Comparison of ENCODE assay signal across 12 cellular contexts in genomic region chr1:55038974-55039341, GRCh38. TPM values are rescaled to one million over a fixed set of nuclear protein-coding genes. Genes with fewer than 3 reads are reported as not detected.
DNase-seq lines count a peak whose midpoint lies in the region; ATAC-seq and TF ChIP-seq lines count a peak whose summit lies in the region.
"Had no signal": no experiment of that assay in that cellular context is flagged by ENCODE, and none has a peak within 500 bp of the region (broad histone marks: within the 10 kb centered on the region; RNA-seq: fewer than 3 reads in every experiment).

No MANE protein-coding gene starts in this region.

- H3K27ac Mint-ChIP-seq in type B pancreatic cell = peak overlapping the region; percentile 82
- H3K27ac Mint-ChIP-seq: activated naive CD8-positive, alpha-beta T cell treated with anti-CD3 and anti-CD28 coated beads for 36 hours; CD4-positive, alpha-beta T cell had no signal

- H3K18ac ChIP-seq in IMR-90 (ENCODE audit: low read depth, low read length) (no peak overlapping the region), mesenchymal stem cell (ENCODE audit: low read depth in 1 of 2, low read length in 2 of 2) (no peak overlapping the region)

- no peak overlapping the region for H2BK20ac ChIP-seq in IMR-90 (ENCODE audit: low read depth, low read length)

- H3K79me1 ChIP-seq in IMR-90 (ENCODE audit: low read depth in 1 of 2, low read length in 2 of 2) (no peaks in the 10 kb centered on the region), mesenchymal stem cell (replicated peaks; ENCODE audit: low read length, poor library complexity, severe bottlenecking) (no peaks in the 10 kb centered on the region)

- no peak overlapping the region for H4K91ac ChIP-seq in IMR-90 (ENCODE audit: insufficient read depth, low read depth, low read length)
- H4K91ac ChIP-seq in mesenchymal stem cell (ENCODE audit: low read length) = no peak overlapping the region

- H3K27ac ChIP-seq in IMR-90 (ENCODE audit: insufficient read depth, low read length) (no peak overlapping the region), ectodermal cell (ENCODE audit: insufficient read depth, low read depth, low read length, poor library complexity, severe bottlenecking) (no peak overlapping the region), mesenchymal stem cell (ENCODE audit: low read length, poor library complexity, severe bottlenecking) (no peak overlapping the region)

- H4K20me1 ChIP-seq in IMR-90 (ENCODE audit: insufficient read depth, low read length) = 0 out of 2 replicates have a peak, but pooled peaks cover 4% of the 10 kb centered on the region

- CTCF ChIA-PET in IMR-90 (lab: Yijun Ruan, JAX) = no interaction called here

- no peak overlapping the region for H4K5ac ChIP-seq in IMR-90 (ENCODE audit: low read depth, low read length)

- WGBS in IMR-90 (ENCODE audit: extremely low coverage in 2 of 2, insufficient read length in 1 of 2), 2 experiments = 8% methylated on average over 7 of the region's 9 CpGs; no CpG with 5 or more reads in 1 of the 2 experiments
- 44 to 49% methylated on average over 9 of the region's 9 CpGs for whole genome bisulfite sequencing in ectodermal cell, 2 experiments
- WGBS in mesenchymal stem cell = 43% methylated on average over 9 of the region's 9 CpGs

- peaks cover 85% of the 10 kb centered on the region for H3K27me3 ChIP-seq in IMR-90 (ENCODE audit: control insufficient read depth, insufficient read depth, low read length)
- peaks cover 47% of the 10 kb centered on the region for H3K27me3 ChIP-seq in ectodermal cell (ENCODE audit: control insufficient read depth, insufficient read depth, low read length, poor library complexity, severe bottlenecking)
- peaks cover 53 to 93% of the 10 kb centered on the region in 2 experiments for H3K27me3 ChIP-seq in mesenchymal stem cell (ENCODE audit: control insufficient read depth in 1 of 2, insufficient read depth in 1 of 2, low read length in 2 of 2)

- peaks cover 5% of the 10 kb centered on the region for H3K36me3 Mint-ChIP-seq in type B pancreatic cell
- H3K36me3 Mint-ChIP-seq: activated naive CD8-positive, alpha-beta T cell treated with anti-CD3 and anti-CD28 coated beads for 36 hours had no signal

- BruUV-seq in IMR-90 (replicated peaks; lab: Mats Ljungman, UMichigan) = no TSS peak

- TF ChIP-seq RAD21 in IMR-90 (IDR thresholded peaks at IDR 0.05; ENCODE audit: low read length) = no peak

- no peak overlapping the region for H2BK120ac ChIP-seq in IMR-90 (ENCODE audit: low read depth, low read length)
- H2BK120ac ChIP-seq in mesenchymal stem cell (ENCODE audit: low read depth, low read length) = no peak overlapping the region

- peak overlapping the region; percentile 91 for H3K4me3 Mint-ChIP-seq in type B pancreatic cell
- H3K4me3 Mint-ChIP-seq: activated naive CD8-positive, alpha-beta T cell treated with anti-CD3 and anti-CD28 coated beads for 36 hours; CD4-positive, alpha-beta T cell had no signal

- peaks cover 36% of the 10 kb centered on the region for H3K4me1 Mint-ChIP-seq in type B pancreatic cell (ENCODE audit: unreplicated experiment)

- POLR2A ChIA-PET in IMR-90 (lab: Charles Lee; ENCODE audit: unreplicated experiment) = interaction anchor here (0.6 kb wide), 1 partner anchor 94 kb away, joined by 4 read pairs; no protein-coding TSS in a partner anchor

- peaks cover 72% of the 10 kb centered on the region for H3K27me3 Mint-ChIP-seq in type B pancreatic cell

- no peak overlapping the region for H3K56ac ChIP-seq in IMR-90 (ENCODE audit: extremely low read depth, insufficient read depth, low read length)

- H2AFZ ChIP-seq in IMR-90 (replicated peaks; ENCODE audit: low read length, poor library complexity) (peak overlapping the region; percentile 81), mesenchymal stem cell (ENCODE audit: low read depth, low read length) (no peak overlapping the region)

- H3K9me1 ChIP-seq in IMR-90 (ENCODE audit: insufficient read depth, low read length) = 0 out of 2 replicates have a peak, but pooled peaks cover 3% of the 10 kb centered on the region

- H3K4me2 ChIP-seq in IMR-90 (ENCODE audit: low read depth, low read length) = no peak overlapping the region; the same call in 1 of the 2 replicates
- peak overlapping the region; percentile 81 for H3K4me2 ChIP-seq in mesenchymal stem cell (ENCODE audit: low read length, poor library complexity, severe bottlenecking)

- no peaks in the 10 kb centered on the region for H3K36me3 ChIP-seq in IMR-90 (ENCODE audit: control insufficient read depth, insufficient read depth, low read length)
- no peaks in the 10 kb centered on the region for H3K36me3 ChIP-seq in ectodermal cell (ENCODE audit: control insufficient read depth, insufficient read depth, low read length)
- H3K36me3 ChIP-seq in mesenchymal stem cell (ENCODE audit: control insufficient read depth in 1 of 2, insufficient read depth in 2 of 2, low read depth in 1 of 2, low read length in 2 of 2) = no peaks in the 10 kb centered on the region

- intact Hi-C loops in IMR-90 (cut with micrococcal nuclease) = no loop called here

- H3K4ac ChIP-seq in IMR-90 (ENCODE audit: low read depth, low read length) (no peak overlapping the region), mesenchymal stem cell (ENCODE audit: low read depth in 1 of 2, low read length in 2 of 2) (no peak overlapping the region)

- DNase-seq in IMR-90 (no peak), mesenchymal stem cell (no peak), type B pancreatic cell (ENCODE audit: extremely low spot score, unreplicated experiment) (no peak), SW480 (ENCODE audit: low spot score) (no peak), erythroblast (lab: John Stamatoyannopoulos, UW) (no peak)
- DNase-seq: activated CD4-positive, CD25-positive, alpha-beta regulatory T cell; activated naive CD8-positive, alpha-beta T cell treated with anti-CD3 and anti-CD28 coated beads for 36 hours; CD4-positive, alpha-beta T cell; T-helper 1 cell had no signal

- no peak overlapping the region for H4K8ac ChIP-seq in IMR-90 (ENCODE audit: low read depth in 2 of 2, low read length in 2 of 2)
- no peak overlapping the region for H4K8ac ChIP-seq in mesenchymal stem cell (ENCODE audit: low read length)

- dilution Hi-C loops in IMR-90 (cut with HindIII; ENCODE audit: low sequenced_read_pairs, unreplicated experiment) = no loop called here

- TF ChIP-seq CTCF in IMR-90 (conservative IDR thresholded peaks at IDR 0.05; ENCODE audit: low read depth, low read length) (no peak), type B pancreatic cell (conservative IDR thresholded peaks at IDR 0.05) (no peak)

- TF ChIP-seq POLR2A in IMR-90 (IDR thresholded peaks at IDR 0.05; ENCODE audit: low read depth, low read length) = no peak
- TF ChIP-seq POLR2A in erythroblast (IDR thresholded peaks at IDR 0.05; ENCODE audit: low read length) = no peak

- H3K9ac ChIP-seq in IMR-90 (ENCODE audit: low read depth, low read length) (no peak overlapping the region), mesenchymal stem cell (ENCODE audit: low read length) (no peak overlapping the region)

- H3K9me3 ChIP-seq in IMR-90 (ENCODE audit: control insufficient read depth, insufficient read depth, low read length) (no peaks in the 10 kb centered on the region), ectodermal cell (ENCODE audit: control insufficient read depth, low read length) (no peaks in the 10 kb centered on the region), mesenchymal stem cell (ENCODE audit: control insufficient read depth, low read length) (no peaks in the 10 kb centered on the region)

- H2BK15ac ChIP-seq in IMR-90 (ENCODE audit: low read depth, low read length) (no peak overlapping the region), mesenchymal stem cell (ENCODE audit: low read depth, poor library complexity, severe bottlenecking) (no peak overlapping the region)

- H3K14ac ChIP-seq in IMR-90 (replicated peaks; ENCODE audit: low read depth, low read length) = no peak overlapping the region
- no peak overlapping the region for H3K14ac ChIP-seq in mesenchymal stem cell (ENCODE audit: low read length in 2 of 2)

- H3K23ac ChIP-seq in IMR-90 (ENCODE audit: low read depth, low read length) (no peak overlapping the region), mesenchymal stem cell (ENCODE audit: low read length in 2 of 2) (no peak overlapping the region)

- H3K4me3 ChIP-seq in IMR-90 (ENCODE audit: insufficient read depth, low read depth, low read length) = no peak overlapping the region
- H3K4me3 ChIP-seq in ectodermal cell (ENCODE audit: insufficient read depth, low read depth, low read length) = peak overlapping the region; percentile 37
- peak overlapping the region in 1 of 2 experiments; percentile 65 for H3K4me3 ChIP-seq in mesenchymal stem cell (ENCODE audit: insufficient read depth in 1 of 2, low read depth in 1 of 2, low read length in 2 of 2)

- ATAC-seq in IMR-90 (ENCODE audit: low read depth) (no peak), HG03521 (IDR thresholded peaks at IDR 0.05; ENCODE audit: unreplicated experiment) (no peak)

- in situ Hi-C loops in IMR-90 (cut with MboI; ENCODE audit: low sequenced_read_pairs) = no loop called here

- no peak overlapping the region for H2AK5ac ChIP-seq in IMR-90 (ENCODE audit: low read depth, low read length)
- no peak overlapping the region for H2AK5ac ChIP-seq in mesenchymal stem cell (ENCODE audit: low read length, severe bottlenecking)

- no peaks in the 10 kb centered on the region for H3K9me3 Mint-ChIP-seq in type B pancreatic cell
- H3K9me3 Mint-ChIP-seq: activated naive CD8-positive, alpha-beta T cell treated with anti-CD3 and anti-CD28 coated beads for 36 hours; CD4-positive, alpha-beta T cell had no signal

- no peak overlapping the region for H2AK9ac ChIP-seq in IMR-90 (replicated peaks; ENCODE audit: low read depth, low read length, poor library complexity)

- H3K4me1 ChIP-seq in IMR-90 (ENCODE audit: control insufficient read depth, insufficient read depth, low read length) (peaks cover 2% of the 10 kb centered on the region; the same call in 1 of the 2 replicates), ectodermal cell (ENCODE audit: control insufficient read depth, insufficient read depth, low read length) (no peaks in the 10 kb centered on the region), mesenchymal stem cell (ENCODE audit: control insufficient read depth, insufficient read depth, low read depth, low read length) (peaks cover 12% of the 10 kb centered on the region)

- H2BK12ac ChIP-seq in mesenchymal stem cell (ENCODE audit: low read length in 2 of 2) = no peak overlapping the region

- no peak overlapping the region for H2BK5ac ChIP-seq in IMR-90 (ENCODE audit: low read depth, low read length, poor library complexity, severe bottlenecking)
- no peak overlapping the region for H2BK5ac ChIP-seq in mesenchymal stem cell (ENCODE audit: low read depth, low read length, poor library complexity, severe bottlenecking)

RNA-seq across cellular contexts. Expression of gene PCSK9, which starts 0.4 kb away (rescaled TPM):
- total RNA-seq in IMR-90 (2012; rRNA removed) (under 0.01 TPM in 2 replicates), type B pancreatic cell (ENCODE audit: low replicate concordance) (9.5 and 15.3 TPM in 2 replicates)
- 0.14 and 0.17 TPM in 2 replicates for polyA plus RNA-seq in IMR-90 (2012; rRNA removed)
- polyA plus RNA-seq in IMR-90 (2012; cell fraction: cytosol; rRNA removed) = 0.12 and 0.35 TPM in 2 replicates
- polyA plus RNA-seq in IMR-90 (2012; cell fraction: nucleus; rRNA removed; ENCODE audit: low replicate concordance) = 0.16 and 0.36 TPM in 2 replicates
- polyA plus RNA-seq in ectodermal cell (2013, experiment 1 of 4) = 6.9 TPM
- 7.0 TPM for polyA plus RNA-seq in ectodermal cell (2013, experiment 2 of 4)
- 4.0 TPM for polyA plus RNA-seq in ectodermal cell (2013, experiment 3 of 4)
- polyA plus RNA-seq in ectodermal cell (2013, experiment 4 of 4) = 5.0 TPM
- 3.1 TPM for polyA plus RNA-seq in mesenchymal stem cell (2013, experiment 1 of 2)
- polyA plus RNA-seq in mesenchymal stem cell (2013, experiment 2 of 2) = 3.1 TPM
- total RNA-seq: activated naive CD8-positive, alpha-beta T cell treated with anti-CD3 and anti-CD28 coated beads for 36 hours; CD4-positive, alpha-beta T cell had no signal

RNA-seq across cellular contexts. Expression of gene BSND, which starts 40.2 kb away (rescaled TPM):
- total RNA-seq in IMR-90 (2012; rRNA removed) (not detected in 2 replicates), type B pancreatic cell (ENCODE audit: low replicate concordance) (0.05 TPM in 1 of 2 replicates, not detected in the other)
- polyA plus RNA-seq in IMR-90 (2012; rRNA removed) = not detected in 2 replicates
- not detected in 2 replicates for polyA plus RNA-seq in IMR-90 (2012; cell fraction: cytosol; rRNA removed)
- polyA plus RNA-seq in IMR-90 (2012; cell fraction: nucleus; rRNA removed; ENCODE audit: low replicate concordance) = not detected in 2 replicates
- 0.07 TPM for polyA plus RNA-seq in ectodermal cell (2013, experiment 1 of 4)
- polyA plus RNA-seq in ectodermal cell (2013, experiment 2 of 4) = not detected
- not detected for polyA plus RNA-seq in ectodermal cell (2013, experiment 3 of 4)
- polyA plus RNA-seq in ectodermal cell (2013, experiment 4 of 4) = not detected
- polyA plus RNA-seq in mesenchymal stem cell (2013, experiment 1 of 2) = not detected
- polyA plus RNA-seq in mesenchymal stem cell (2013, experiment 2 of 2) = not detected
- total RNA-seq: activated naive CD8-positive, alpha-beta T cell treated with anti-CD3 and anti-CD28 coated beads for 36 hours; CD4-positive, alpha-beta T cell; ureter had no signal

RNA-seq across cellular contexts. Expression of gene TMEM61, which starts 58.5 kb away (rescaled TPM):
- total RNA-seq in IMR-90 (2012; rRNA removed) (not detected in 2 replicates), type B pancreatic cell (ENCODE audit: low replicate concordance) (2.9 and 3.8 TPM in 2 replicates)
- 0.10 TPM in 1 of 2 replicates, not detected in the other for polyA plus RNA-seq in IMR-90 (2012; rRNA removed)
- polyA plus RNA-seq in IMR-90 (2012; cell fraction: cytosol; rRNA removed) = not detected in 2 replicates
- polyA plus RNA-seq in IMR-90 (2012; cell fraction: nucleus; rRNA removed; ENCODE audit: low replicate concordance) = 0.11 TPM in 1 of 2 replicates, not detected in the other
- not detected for polyA plus RNA-seq in ectodermal cell (2013, experiment 1 of 4)
- polyA plus RNA-seq in ectodermal cell (2013, experiment 2 of 4) = not detected
- polyA plus RNA-seq in ectodermal cell (2013, experiment 3 of 4) = not detected
- not detected for polyA plus RNA-seq in ectodermal cell (2013, experiment 4 of 4)
- polyA plus RNA-seq in mesenchymal stem cell (2013, experiment 1 of 2) = not detected
- polyA plus RNA-seq in mesenchymal stem cell (2013, experiment 2 of 2) = not detected
- total RNA-seq: activated naive CD8-positive, alpha-beta T cell treated with anti-CD3 and anti-CD28 coated beads for 36 hours; CD4-positive, alpha-beta T cell had no signal

Comparison
In these comparisons a context has a peak if more than half of its experiments do, and no peak if none do; other contexts are left out.
1. RNA of gene PCSK9, which starts 0.4 kb away (total RNA-seq): 9.5 to 15.3 TPM in type B pancreatic cell; under 0.01 TPM in IMR-90; every median in the first group is over 10 times any median in the second.